In genomic region chr5:74626386-74627222, GRCh38 we compare ENCODE assay signal across 16 cellular contexts. TPM values are rescaled to one million over a fixed set of nuclear protein-coding genes. Genes with fewer than 3 reads are reported as not detected.
DNase-seq lines count a peak whose midpoint lies in the region; ATAC-seq and TF ChIP-seq lines count a peak whose summit lies in the region.
"Had no signal": no experiment of that assay in that cellular context is flagged by ENCODE, and none has a peak within 500 bp of the region (broad histone marks: within the 10 kb centered on the region; RNA-seq: fewer than 3 reads in every experiment).

No MANE protein-coding gene starts in this region.

- TF ChIP-seq CTCF in glutamatergic neuron (IDR thresholded peaks at IDR 0.05; ENCODE audit: partially characterized antibody, unreplicated experiment) (no peak), parathyroid adenoma (IDR thresholded peaks at IDR 0.05) (no peak)

- peaks cover 10% of the 10 kb centered on the region for H3K9me3 Mint-ChIP-seq in glutamatergic neuron (ENCODE audit: unreplicated experiment)
- H3K9me3 Mint-ChIP-seq: mesothelial cell of epicardium had no signal

- H3K4me1 ChIP-seq in parathyroid adenoma: peaks cover 13% of the 10 kb centered on the region

- peak overlapping the region; percentile 7 for H3K27ac Mint-ChIP-seq in glutamatergic neuron (ENCODE audit: unreplicated experiment)

- H3K79me2 ChIP-seq in parathyroid adenoma: no peaks in the 10 kb centered on the region

- H3K27me3 Mint-ChIP-seq in glutamatergic neuron (ENCODE audit: unreplicated experiment): peaks cover 3% of the 10 kb centered on the region

- H2AFZ ChIP-seq in parathyroid adenoma: no peak overlapping the region

- no peak overlapping the region for H3K9ac ChIP-seq in parathyroid adenoma
- H3K9ac ChIP-seq: KMS-11 had no signal

- H3K36me3 Mint-ChIP-seq in glutamatergic neuron (ENCODE audit: unreplicated experiment): no peaks in the 10 kb centered on the region

- no peaks in the 10 kb centered on the region for H3K9me3 ChIP-seq in parathyroid adenoma (ENCODE audit: control insufficient read depth, low read length)
- H3K9me3 ChIP-seq: pancreas, suprapubic skin had no signal

- ATAC-seq in GM18861 (IDR thresholded peaks at IDR 0.05; ENCODE audit: unreplicated experiment): no peak
- ATAC-seq: heart right ventricle had no signal

- peaks cover 44% of the 10 kb centered on the region for H3K4me1 Mint-ChIP-seq in glutamatergic neuron (ENCODE audit: low read depth, unreplicated experiment)

- DNase-seq in Daoy (ENCODE audit: low read depth): peak; percentile 39
- DNase-seq in NCI-H82 treated with DMSO at 0.1 percent for 48 hours (lab: John Stamatoyannopoulos, UW; ENCODE audit: unreplicated experiment): peak; percentile 85
- DNase-seq in glutamatergic neuron: no peak
- DNase-seq in NCI-H2196 (lab: John Stamatoyannopoulos, UW; ENCODE audit: unreplicated experiment): no peak
- DNase-seq in DMS114 treated with DMSO at 0.1 percent for 48 hours (lab: John Stamatoyannopoulos, UW; ENCODE audit: unreplicated experiment): no peak
- DNase-seq: activated CD8-positive, alpha-beta memory T cell treated with anti-CD3 and anti-CD28 coated beads for 24 hours; effector CD4-positive, alpha-beta T cell; heart right ventricle; SIG-M5; T-helper 2 cell had no signal

- H3K4me2 ChIP-seq in parathyroid adenoma (ENCODE audit: low read length): peak overlapping the region; percentile 16
- H3K4me2 ChIP-seq: KMS-11 had no signal

- no peaks in the 10 kb centered on the region for H3K27me3 ChIP-seq in parathyroid adenoma (ENCODE audit: control insufficient read depth, insufficient read depth, low read length)
- H3K27me3 ChIP-seq: heart right ventricle, pancreas, suprapubic skin had no signal

- H3K4me3 Mint-ChIP-seq in glutamatergic neuron (ENCODE audit: unreplicated experiment): no peak overlapping the region
- H3K4me3 Mint-ChIP-seq: mesothelial cell of epicardium had no signal

- H3K36me3 ChIP-seq in parathyroid adenoma (ENCODE audit: control insufficient read depth, insufficient read depth, low read length): no peaks in the 10 kb centered on the region
- H3K36me3 ChIP-seq: suprapubic skin had no signal

- no peak overlapping the region for H3K4me3 ChIP-seq in parathyroid adenoma (ENCODE audit: low read depth, low read length)
- H3K4me3 ChIP-seq: heart right ventricle, pancreas, suprapubic skin had no signal

- H3K27ac ChIP-seq in parathyroid adenoma: peak overlapping the region; percentile 40
- H3K27ac ChIP-seq: heart right ventricle, KMS-11, suprapubic skin had no signal

RNA-seq across cellular contexts. Expression of gene ENC1, which starts 13.9 kb away (rescaled TPM):
- total RNA-seq in Daoy (2014; rRNA removed; shearing (Covaris generic)): 66.7 and 74.6 TPM in 2 replicates
- total RNA-seq in glutamatergic neuron (ENCODE audit: unreplicated experiment): 302 TPM

RNA-seq across cellular contexts. Expression of gene HEXB, which starts 58.4 kb away (rescaled TPM):
- total RNA-seq in Daoy (2014; rRNA removed; shearing (Covaris generic)): 125 and 150 TPM in 2 replicates
- 13.5 TPM for total RNA-seq in glutamatergic neuron (ENCODE audit: unreplicated experiment)

Comparison
In these comparisons a context has a peak if more than half of its experiments do, and no peak if none do; other contexts are left out.
1. DNase-seq: peak in Daoy (single experiment) and NCI-H82 treated with DMSO at 0.1 percent for 48 hours (single experiment); none in glutamatergic neuron (single experiment), NCI-H2196 (single experiment) and DMS114 treated with DMSO at 0.1 percent for 48 hours (single experiment).